Comparison of ENCODE assay signal across 18 cellular contexts in genomic region chr10:129887986-129888783, GRCh38.
"Had no signal": no experiment of that assay in that cellular context is flagged by ENCODE, and none has a peak within 500 bp of the region (broad histone marks: within the 10 kb centered on the region; RNA-seq: fewer than 3 reads in every experiment).

No MANE protein-coding gene starts in this region.

- DNase-seq: activated effector memory CD4-positive, alpha-beta T cell treated with Interleukin-2 at 50 U/mL for 16 hours; amniotic stem cell; anterior cingulate cortex; dorsolateral prefrontal cortex; effector memory CD4-positive, alpha-beta T cell; T1000 had no signal

- H3K4me3 Mint-ChIP-seq: activated B cell treated with CpG ODN at 0.5 μM for 24 hours; activated CD4-positive, alpha-beta memory T cell treated with anti-CD3 and anti-CD28 coated beads for 36 hours; activated CD8-positive, alpha-beta memory T cell treated with anti-CD3 and anti-CD28 coated beads, Interleukin-2, amount 10 ng/mL, durations not matched to agents 7 days and 5 days; activated CD8-positive, alpha-beta T cell treated with anti-CD3 and anti-CD28 coated beads, Interleukin-2, amount 10 ng/mL, durations not matched to agents 7 days and 5 days; activated naive CD8-positive, alpha-beta T cell; activated T-cell treated with anti-CD3 and anti-CD28 coated beads, Interleukin-2, amount 50 U/mL, for 24 hours; activated T-cell treated with anti-CD3 and anti-CD28 coated beads, Interleukin-2, amount 50 U/mL, for 72 hours; central memory CD8-positive, alpha-beta T cell; dendritic cell treated with granulocyte-macrophage colony-stimulating factor and Interleukin-4, amounts not matched to agents 40 ng/mL and 50 ng/mL, for 4 days; endodermal cell; T-helper 17 cell; T-helper 2 cell treated with Interferon-gamma antibody and Interleukin-4, amounts not matched to agents 5 μg/mL and 100 μg/mL, for 36 hours had no signal

- H3K27me3 Mint-ChIP-seq: activated CD4-positive, alpha-beta memory T cell treated with anti-CD3 and anti-CD28 coated beads for 36 hours; activated CD8-positive, alpha-beta memory T cell treated with anti-CD3 and anti-CD28 coated beads, Interleukin-2, amount 10 ng/mL, durations not matched to agents 7 days and 5 days; central memory CD8-positive, alpha-beta T cell; dendritic cell treated with granulocyte-macrophage colony-stimulating factor and Interleukin-4, amounts not matched to agents 40 ng/mL and 50 ng/mL, for 4 days had no signal

- H3K36me3 Mint-ChIP-seq: activated CD4-positive, alpha-beta memory T cell treated with anti-CD3 and anti-CD28 coated beads for 36 hours; activated CD8-positive, alpha-beta memory T cell treated with anti-CD3 and anti-CD28 coated beads, Interleukin-2, amount 10 ng/mL, durations not matched to agents 7 days and 5 days; activated naive CD8-positive, alpha-beta T cell had no signal

- H3K4me1 Mint-ChIP-seq: activated B cell treated with CpG ODN at 0.5 μM for 24 hours; activated CD8-positive, alpha-beta memory T cell treated with anti-CD3 and anti-CD28 coated beads, Interleukin-2, amount 10 ng/mL, durations not matched to agents 7 days and 5 days; central memory CD8-positive, alpha-beta T cell; T-helper 17 cell had no signal

- H3K9me3 Mint-ChIP-seq: activated B cell treated with CpG ODN at 0.5 μM for 24 hours; activated CD4-positive, alpha-beta memory T cell treated with anti-CD3 and anti-CD28 coated beads for 36 hours; activated T-cell treated with anti-CD3 and anti-CD28 coated beads, Interleukin-2, amount 50 U/mL, for 24 hours; activated T-cell treated with anti-CD3 and anti-CD28 coated beads, Interleukin-2, amount 50 U/mL, for 72 hours; central memory CD8-positive, alpha-beta T cell; dendritic cell treated with granulocyte-macrophage colony-stimulating factor and Interleukin-4, amounts not matched to agents 40 ng/mL and 50 ng/mL, for 4 days; endodermal cell; T-helper 2 cell treated with Interferon-gamma antibody and Interleukin-4, amounts not matched to agents 5 μg/mL and 100 μg/mL, for 36 hours had no signal

- H3K27ac Mint-ChIP-seq: activated B cell treated with CpG ODN at 0.5 μM for 24 hours; activated CD4-positive, alpha-beta memory T cell treated with anti-CD3 and anti-CD28 coated beads for 36 hours; activated CD8-positive, alpha-beta memory T cell treated with anti-CD3 and anti-CD28 coated beads, Interleukin-2, amount 10 ng/mL, durations not matched to agents 7 days and 5 days; activated CD8-positive, alpha-beta T cell treated with anti-CD3 and anti-CD28 coated beads, Interleukin-2, amount 10 ng/mL, durations not matched to agents 7 days and 5 days; activated naive CD8-positive, alpha-beta T cell; activated T-cell treated with anti-CD3 and anti-CD28 coated beads, Interleukin-2, amount 50 U/mL, for 24 hours; activated T-cell treated with anti-CD3 and anti-CD28 coated beads, Interleukin-2, amount 50 U/mL, for 72 hours; dendritic cell treated with granulocyte-macrophage colony-stimulating factor and Interleukin-4, amounts not matched to agents 40 ng/mL and 50 ng/mL, for 4 days; endodermal cell; T-helper 17 cell; T-helper 2 cell treated with Interferon-gamma antibody and Interleukin-4, amounts not matched to agents 5 μg/mL and 100 μg/mL, for 36 hours had no signal
